In the genomic region with DNA sequence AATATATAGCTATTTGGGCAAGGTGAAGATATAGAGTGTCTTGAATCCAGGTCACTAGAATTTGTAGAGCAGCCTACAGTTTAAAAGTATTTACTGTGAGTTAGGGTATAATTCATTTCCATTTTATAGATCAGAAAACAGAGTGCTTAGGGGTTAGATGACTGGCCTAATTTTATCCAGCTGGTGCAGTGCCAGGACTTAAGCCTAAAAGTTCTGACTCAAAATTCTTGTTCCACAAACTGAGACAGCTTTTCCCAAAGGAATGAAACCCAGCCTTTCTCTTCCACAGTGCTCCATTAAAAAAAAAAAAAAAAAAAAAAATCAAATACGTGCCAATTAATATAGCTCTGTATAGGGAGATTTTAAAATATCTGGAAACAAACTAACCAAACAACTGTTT, we compare ENCODE assay signal across 13 cellular contexts.
A peak's percentile ranks its signal among the peaks of the same experiment; 100 is the strongest.
DNase-seq lines count a peak whose midpoint lies in the region; ATAC-seq and TF ChIP-seq lines count a peak whose summit lies in the region.
"Had no signal": no experiment of that assay in that cellular context is flagged by ENCODE, and none has a peak within 500 bp of the region (broad histone marks: within the 10 kb centered on the region; RNA-seq: fewer than 3 reads in every experiment).

No MANE protein-coding gene starts in this region.

- H3K4me3 ChIP-seq in GM23248 (no peak overlapping the region), esophagus squamous epithelium (no peak overlapping the region)
- H3K4me3 ChIP-seq: HAP-1, K562, SJSA1 had no signal

- no peaks in the 10 kb centered on the region for H3K27me3 Mint-ChIP-seq in activated T-cell treated with anti-CD3 and anti-CD28 coated beads, Interleukin-2, amount 50 U/mL, for 72 hours (ENCODE audit: low read depth)

- WGBS in GM23248 (ENCODE audit: low coverage in 1 of 2, low lambda C conversion rate in 2 of 2, missing lambda C conversion rate in 2 of 2), 2 experiments: 71 to 78% methylated on average over 1 of the region's 1 CpG
- WGBS in esophagus squamous epithelium, 2 donors: 45 to 68% methylated on average over 1 of the region's 1 CpG

- no peaks in the 10 kb centered on the region for H3K27me3 ChIP-seq in GM23248 (replicated peaks; ENCODE audit: insufficient read depth)
- H3K27me3 ChIP-seq in esophagus squamous epithelium: no peaks in the 10 kb centered on the region
- H3K27me3 ChIP-seq: SJSA1 had no signal

- H3K9ac ChIP-seq in GM23248: no peak overlapping the region

- no peak overlapping the region for H3K27ac Mint-ChIP-seq in activated T-cell treated with anti-CD3 and anti-CD28 coated beads, Interleukin-2, amount 50 U/mL, for 72 hours

- no peak for TF ChIP-seq CTCF in esophagus squamous epithelium (IDR thresholded peaks at IDR 0.05)

- H4K20me1 ChIP-seq in GM23248 (ENCODE audit: insufficient read depth): no peaks in the 10 kb centered on the region

- no peaks in the 10 kb centered on the region for H3K4me1 Mint-ChIP-seq in activated T-cell treated with anti-CD3 and anti-CD28 coated beads, Interleukin-2, amount 50 U/mL, for 72 hours (ENCODE audit: low read depth)

- no peak for ATAC-seq in GM19023 (IDR thresholded peaks at IDR 0.05; ENCODE audit: unreplicated experiment)
- no peak for ATAC-seq in activated T-cell treated with anti-CD3 and anti-CD28 coated beads, Interleukin-2, amount 50 U/mL, for 72 hours (replicated peaks in 1 of 2)
- ATAC-seq: K562 had no signal

- H3K79me2 ChIP-seq in GM23248 (ENCODE audit: insufficient read depth): no peaks in the 10 kb centered on the region

- TF ChIP-seq POLR2A in esophagus squamous epithelium (IDR thresholded peaks at IDR 0.05): no peak

- no peaks in the 10 kb centered on the region for H3K9me3 Mint-ChIP-seq in activated T-cell treated with anti-CD3 and anti-CD28 coated beads, Interleukin-2, amount 50 U/mL, for 72 hours

- no peak overlapping the region for H3K4me3 Mint-ChIP-seq in activated T-cell treated with anti-CD3 and anti-CD28 coated beads, Interleukin-2, amount 50 U/mL, for 72 hours

- peaks cover 6% of the 10 kb centered on the region; the same call in 1 of the 2 replicates for H3F3A ChIP-seq in GM23248 (ENCODE audit: insufficient read depth)

- intact Hi-C loops in esophagus squamous epithelium (cut with DNase I): no loop called here

- in situ Hi-C loops in GM23248 (cut with MboI): loop anchor here (10.0 to 25.0 kb wide), 2 partner anchors 439 to 629 kb away; partner anchors contain the start of gene MARCKS

- H3K27ac ChIP-seq in GM23248 (no peak overlapping the region), esophagus squamous epithelium (no peak overlapping the region)
- H3K27ac ChIP-seq: SJSA1 had no signal

- peaks cover 45% of the 10 kb centered on the region for H3K4me1 ChIP-seq in GM23248 (ENCODE audit: insufficient read depth)
- peaks cover 0 to 22% (median 10%) of the 10 kb centered on the region in 3 donors for H3K4me1 ChIP-seq in esophagus squamous epithelium
- H3K4me1 ChIP-seq: HAP-1 had no signal

- H2AFZ ChIP-seq in GM23248: no peak overlapping the region

- no peaks in the 10 kb centered on the region for H3K9me2 ChIP-seq in GM23248 (ENCODE audit: insufficient read depth)

- no peaks in the 10 kb centered on the region for H3K36me3 ChIP-seq in GM23248 (ENCODE audit: low read depth)
- H3K36me3 ChIP-seq in esophagus squamous epithelium: no peaks in the 10 kb centered on the region
- H3K36me3 ChIP-seq: HAP-1, SJSA1 had no signal

- no peaks in the 10 kb centered on the region for H3K36me3 Mint-ChIP-seq in activated T-cell treated with anti-CD3 and anti-CD28 coated beads, Interleukin-2, amount 50 U/mL, for 72 hours (ENCODE audit: insufficient read depth in 2 of 2)

- H3K9me3 ChIP-seq in GM23248 (ENCODE audit: low read depth) (no peaks in the 10 kb centered on the region), esophagus squamous epithelium (no peaks in the 10 kb centered on the region)
- H3K9me3 ChIP-seq: HAP-1, SJSA1 had no signal

- H3K4me2 ChIP-seq in GM23248 (ENCODE audit: unreplicated experiment): no peak overlapping the region

- DNase-seq in GM23248 (peak; percentile 36), RPMI7951 (ENCODE audit: low read depth) (peak; percentile 45), fibroblast of peridontal ligament (ENCODE audit: extremely low read depth) (peak; percentile 83), epidermal melanocyte (ENCODE audit: insufficient read length, low spot score) (no peak), esophagus squamous epithelium (lab: John Stamatoyannopoulos, UW) (no peak)
- no peak for DNase-seq in activated T-cell treated with anti-CD3 and anti-CD28 coated beads, Interleukin-2, amount 50 U/mL, for 72 hours
- DNase-seq: C1 segment of cervical spinal cord, NCI-H1105, NCI-H187 had no signal

Comparison
In these comparisons a context has a peak if more than half of its experiments do, and no peak if none do; other contexts are left out.
1. DNase-seq: peak in GM23248 (single experiment), RPMI7951 (single experiment) and fibroblast of peridontal ligament (single experiment); none in epidermal melanocyte (single experiment), esophagus squamous epithelium (single experiment) and activated T-cell treated with anti-CD3 and anti-CD28 coated beads, Interleukin-2, amount 50 U/mL, for 72 hours (0 of 2).